Comparison of ENCODE assay signal across 13 cellular contexts in the genomic region with DNA sequence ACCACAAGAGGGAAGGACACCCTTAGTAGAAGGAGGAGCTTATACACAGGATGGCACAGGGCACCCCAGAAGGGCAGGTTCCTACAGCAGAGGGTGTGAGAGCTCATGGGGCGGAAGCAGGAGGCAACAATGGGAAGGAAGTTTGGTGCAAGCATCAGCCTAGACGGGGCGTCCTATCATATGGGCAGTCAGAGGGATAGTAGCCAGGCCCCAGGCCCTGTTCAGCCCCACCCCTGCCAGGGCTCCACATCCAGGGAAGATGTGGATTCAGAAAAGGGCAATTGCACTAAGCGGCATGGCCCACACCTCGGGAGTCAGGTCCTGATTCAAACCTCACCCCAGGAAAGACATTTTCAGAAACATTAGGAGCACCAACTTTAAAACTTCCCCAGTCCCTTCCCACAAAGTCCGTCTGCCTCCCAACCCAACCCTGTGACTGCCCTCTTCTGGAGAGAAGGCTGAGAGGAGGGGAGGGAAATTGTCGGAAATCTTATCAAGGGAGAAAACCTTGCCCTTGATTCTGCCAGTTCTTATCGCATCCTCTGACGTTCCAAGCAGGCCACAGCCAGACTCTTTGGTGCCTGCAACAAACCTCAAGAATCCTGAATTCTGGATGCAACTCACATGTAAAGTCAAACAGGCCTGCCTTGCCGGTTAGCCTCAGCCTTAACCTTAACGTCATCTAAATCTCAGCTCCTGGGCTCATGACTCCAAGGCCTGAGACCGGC.
DNase-seq lines count a peak whose midpoint lies in the region; ATAC-seq and TF ChIP-seq lines count a peak whose summit lies in the region.
"Had no signal": no experiment of that assay in that cellular context is flagged by ENCODE, and none has a peak within 500 bp of the region (broad histone marks: within the 10 kb centered on the region; RNA-seq: fewer than 3 reads in every experiment).

No MANE protein-coding gene starts in this region.

- H3K4me1 Mint-ChIP-seq in nephron (peaks cover 36% of the 10 kb centered on the region), MCF 10A (ENCODE audit: insufficient read depth, unreplicated experiment) (no peaks in the 10 kb centered on the region)
- H3K4me1 Mint-ChIP-seq in activated CD4-positive, alpha-beta T cell treated with anti-CD3 and anti-CD28 coated beads, Interleukin-2, amount 10 ng/mL, durations not matched to agents 24 days and 14 days: no peaks in the 10 kb centered on the region

- DNase-seq in CMK (ENCODE audit: low read depth): peak; percentile 33
- DNase-seq in SK-MEL-5 (ENCODE audit: low read depth, low spot score): peak; percentile 29
- peak; percentile 63 to 96 for DNase-seq in fibroblast of lung (ENCODE audit: low read depth in 2 of 2)
- no peak for DNase-seq in MCF 10A (ENCODE audit: unreplicated experiment)
- no peak for DNase-seq in activated CD4-positive, alpha-beta T cell treated with anti-CD3 and anti-CD28 coated beads, Interleukin-2, amount 10 ng/mL, durations not matched to agents 24 days and 14 days
- DNase-seq: CD4-positive, alpha-beta memory T cell; MG63; NCI-H2227 treated with DMSO at 0.1 percent for 48 hours; retina; RPMI8226 had no signal

- no peaks in the 10 kb centered on the region for H3K9me3 ChIP-seq in fibroblast of lung (ENCODE audit: control insufficient read depth, insufficient read depth, low read depth, low read length)
- H3K9me3 ChIP-seq: MG63 had no signal

- CTCF ChIA-PET in MCF 10A (lab: Yijun Ruan, JAX): interaction anchor here (0.6 kb wide), 1 partner anchor 259 kb away, joined by 4 read pairs; no protein-coding TSS in a partner anchor

- H4K20me1 ChIP-seq in fibroblast of lung (ENCODE audit: control insufficient read depth, extremely low read depth, insufficient read depth, low read length): no peaks in the 10 kb centered on the region

- H3K36me3 ChIP-seq in fibroblast of lung (ENCODE audit: control insufficient read depth, insufficient read depth, low read length): no peaks in the 10 kb centered on the region
- H3K36me3 ChIP-seq: MG63 had no signal

- in situ Hi-C loops in SK-MEL-5 (cut with HindIII; ENCODE audit: low pct_unique_long_range_greater_than_20kb, low sequenced_read_pairs): no loop called here

- H3K27me3 Mint-ChIP-seq in nephron (ENCODE audit: low read depth) (peaks cover 18% of the 10 kb centered on the region), MCF 10A (ENCODE audit: insufficient read depth, unreplicated experiment) (no peaks in the 10 kb centered on the region)
- peaks cover 2% of the 10 kb centered on the region for H3K27me3 Mint-ChIP-seq in activated CD4-positive, alpha-beta T cell treated with anti-CD3 and anti-CD28 coated beads, Interleukin-2, amount 10 ng/mL, durations not matched to agents 24 days and 14 days

- ATAC-seq in HG03442 (IDR thresholded peaks at IDR 0.05; ENCODE audit: unreplicated experiment) (no peak), GM21737 (IDR thresholded peaks at IDR 0.05; ENCODE audit: unreplicated experiment) (no peak)

- H3K36me3 Mint-ChIP-seq in nephron (ENCODE audit: low read depth) (no peaks in the 10 kb centered on the region), MCF 10A (ENCODE audit: insufficient read depth, unreplicated experiment) (no peaks in the 10 kb centered on the region)
- no peaks in the 10 kb centered on the region for H3K36me3 Mint-ChIP-seq in activated CD4-positive, alpha-beta T cell treated with anti-CD3 and anti-CD28 coated beads, Interleukin-2, amount 10 ng/mL, durations not matched to agents 24 days and 14 days (ENCODE audit: low read depth)
- H3K36me3 Mint-ChIP-seq: CD4-positive, alpha-beta memory T cell had no signal

- no peak overlapping the region for H3K4me3 Mint-ChIP-seq in nephron
- H3K4me3 Mint-ChIP-seq in MCF 10A (ENCODE audit: unreplicated experiment): no peak overlapping the region
- H3K4me3 Mint-ChIP-seq in activated CD4-positive, alpha-beta T cell treated with anti-CD3 and anti-CD28 coated beads, Interleukin-2, amount 10 ng/mL, durations not matched to agents 24 days and 14 days: no peak overlapping the region
- H3K4me3 Mint-ChIP-seq: CD4-positive, alpha-beta memory T cell had no signal

- intact Hi-C loops in MCF 10A (cut with micrococcal nuclease): no loop called here
- intact Hi-C loops in activated CD4-positive, alpha-beta T cell treated with anti-CD3 and anti-CD28 coated beads, Interleukin-2, amount 10 ng/mL, durations not matched to agents 24 days and 14 days (cut with micrococcal nuclease): no loop called here

- no TSS peak for BruUV-seq in MCF 10A (replicated peaks; lab: Mats Ljungman, UMichigan)

- H3K9ac ChIP-seq in fibroblast of lung (ENCODE audit: insufficient read depth, low read length): no peak overlapping the region

- no peaks in the 10 kb centered on the region for H3K4me1 ChIP-seq in fibroblast of lung (ENCODE audit: control insufficient read depth, extremely low read depth, insufficient read depth, low read length)

- no peak overlapping the region for H3K27ac ChIP-seq in fibroblast of lung (ENCODE audit: insufficient read depth, low read length)

- H3K27ac Mint-ChIP-seq in nephron (peak overlapping the region; percentile 71 to 80 (median 79)), MCF 10A (ENCODE audit: low read depth, unreplicated experiment) (no peak overlapping the region)
- no peak overlapping the region for H3K27ac Mint-ChIP-seq in activated CD4-positive, alpha-beta T cell treated with anti-CD3 and anti-CD28 coated beads, Interleukin-2, amount 10 ng/mL, durations not matched to agents 24 days and 14 days
- H3K27ac Mint-ChIP-seq: CD4-positive, alpha-beta memory T cell had no signal

- H3K79me2 ChIP-seq in fibroblast of lung (ENCODE audit: control insufficient read depth, insufficient read depth, low read length): no peaks in the 10 kb centered on the region

- H3K9me3 Mint-ChIP-seq in nephron (peaks cover 6% of the 10 kb centered on the region), MCF 10A (ENCODE audit: unreplicated experiment) (peaks cover 26% of the 10 kb centered on the region)
- no peaks in the 10 kb centered on the region for H3K9me3 Mint-ChIP-seq in activated CD4-positive, alpha-beta T cell treated with anti-CD3 and anti-CD28 coated beads, Interleukin-2, amount 10 ng/mL, durations not matched to agents 24 days and 14 days
- H3K9me3 Mint-ChIP-seq: CD4-positive, alpha-beta memory T cell had no signal

- H2AFZ ChIP-seq in fibroblast of lung (ENCODE audit: low read length): no peak overlapping the region

- H3K4me2 ChIP-seq in fibroblast of lung (ENCODE audit: extremely low read depth, insufficient read depth, low read length): no peak overlapping the region

- no peak overlapping the region for H3K4me3 ChIP-seq in fibroblast of lung (replicated peaks in 1 of 4; ENCODE audit: control extremely low read depth in 1 of 4, insufficient read depth in 1 of 4, low read depth in 3 of 4, low read length in 4 of 4)
- H3K4me3 ChIP-seq: MG63 had no signal

- POLR2A ChIA-PET in MCF 10A (lab: Yijun Ruan, JAX): no interaction called here

- no peaks in the 10 kb centered on the region for H3K27me3 ChIP-seq in fibroblast of lung (ENCODE audit: control insufficient read depth, insufficient read depth, low read length)
- H3K27me3 ChIP-seq: MG63 had no signal

- TF ChIP-seq CTCF in fibroblast of lung (conservative IDR thresholded peaks at IDR 0.05 in 1 of 2, IDR thresholded peaks at IDR 0.05 in 1 of 2; ENCODE audit: low read depth in 1 of 2, low read length in 2 of 2) (peak; percentile 9 to 68), nephron (IDR thresholded peaks at IDR 0.05; ENCODE audit: unreplicated experiment in 3 of 3) (peak in 1 of 3 experiments; percentile 11), MCF 10A (IDR thresholded peaks at IDR 0.05; ENCODE audit: unreplicated experiment) (no peak)

Comparison
In these comparisons a context has a peak if more than half of its experiments do, and no peak if none do; other contexts are left out.
1. DNase-seq: peak in CMK (single experiment), SK-MEL-5 (single experiment) and fibroblast of lung (2 of 2); none in MCF 10A (single experiment) and activated CD4-positive, alpha-beta T cell treated with anti-CD3 and anti-CD28 coated beads, Interleukin-2, amount 10 ng/mL, durations not matched to agents 24 days and 14 days (single experiment).
2. H3K27ac Mint-ChIP-seq: peak in nephron (3 of 3); none in MCF 10A (single experiment) and activated CD4-positive, alpha-beta T cell treated with anti-CD3 and anti-CD28 coated beads, Interleukin-2, amount 10 ng/mL, durations not matched to agents 24 days and 14 days (single experiment).